Comparison of ENCODE assay signal across 8 cellular contexts in genomic region chr2:20186078-20186854, GRCh38. TPM values are rescaled to one million over a fixed set of nuclear protein-coding genes. Genes with fewer than 3 reads are reported as not detected.
A peak's percentile ranks its signal among the peaks of the same experiment; 100 is the strongest.
DNase-seq lines count a peak whose midpoint lies in the region; ATAC-seq, FAIRE-seq and TF ChIP-seq lines count a peak whose summit lies in the region.

No MANE protein-coding gene starts in this region.

- H3K27ac Mint-ChIP-seq in nephron: peak overlapping the region; percentile 55 to 90 (median 84)
- no peak overlapping the region for H3K27ac Mint-ChIP-seq in activated T-cell treated with anti-CD3 and anti-CD28 coated beads, Interleukin-2, amount 50 U/mL, for 72 hours

- H3K27me3 ChIP-seq in bronchial epithelial cell (ENCODE audit: control insufficient read depth, insufficient read depth, low read length): no peaks in the 10 kb centered on the region

- DNase-seq in Caki2 (ENCODE audit: low read depth) (peak; percentile 94), M059J (ENCODE audit: low read depth) (peak; percentile 90), bronchial epithelial cell (ENCODE audit: low read depth) (peak; percentile 73), dermis blood vessel endothelial cell (no peak)
- DNase-seq in activated naive CD4-positive, alpha-beta T cell (lab: John Stamatoyannopoulos, UW): no peak
- no peak for DNase-seq in activated T-cell treated with anti-CD3 and anti-CD28 coated beads, Interleukin-2, amount 50 U/mL, for 72 hours

- H3K4me3 ChIP-seq in bronchial epithelial cell (ENCODE audit: low read depth, low read length): no peak overlapping the region

- peaks cover 34% of the 10 kb centered on the region for H3K4me1 Mint-ChIP-seq in nephron
- no peaks in the 10 kb centered on the region for H3K4me1 Mint-ChIP-seq in activated T-cell treated with anti-CD3 and anti-CD28 coated beads, Interleukin-2, amount 50 U/mL, for 72 hours (ENCODE audit: low read depth)

- ATAC-seq in HG03139 (IDR thresholded peaks at IDR 0.05; ENCODE audit: unreplicated experiment): no peak
- no peak for ATAC-seq in activated T-cell treated with anti-CD3 and anti-CD28 coated beads, Interleukin-2, amount 50 U/mL, for 72 hours (replicated peaks in 1 of 2)

- TF ChIP-seq CTCF in bronchial epithelial cell (IDR thresholded peaks at IDR 0.05; ENCODE audit: insufficient read depth, low read length, severe bottlenecking): no peak
- no peak for TF ChIP-seq CTCF in nephron (IDR thresholded peaks at IDR 0.05; ENCODE audit: unreplicated experiment in 3 of 3)

- no peaks in the 10 kb centered on the region for H3K36me3 ChIP-seq in bronchial epithelial cell (ENCODE audit: control insufficient read depth, insufficient read depth, low read length)

- no peaks in the 10 kb centered on the region for H3K9me3 Mint-ChIP-seq in nephron
- H3K9me3 Mint-ChIP-seq in activated T-cell treated with anti-CD3 and anti-CD28 coated beads, Interleukin-2, amount 50 U/mL, for 72 hours: no peaks in the 10 kb centered on the region

- H3K27me3 Mint-ChIP-seq in nephron (ENCODE audit: low read depth): peaks cover 13% of the 10 kb centered on the region
- no peaks in the 10 kb centered on the region for H3K27me3 Mint-ChIP-seq in activated T-cell treated with anti-CD3 and anti-CD28 coated beads, Interleukin-2, amount 50 U/mL, for 72 hours (ENCODE audit: low read depth)

- no peak for FAIRE-seq in bronchial epithelial cell (lab: Jason Lieb, UNC)

- H3K4me3 Mint-ChIP-seq in nephron: no peak overlapping the region
- no peak overlapping the region for H3K4me3 Mint-ChIP-seq in activated T-cell treated with anti-CD3 and anti-CD28 coated beads, Interleukin-2, amount 50 U/mL, for 72 hours

- in situ Hi-C loops in Caki2 (cut with HindIII; ENCODE audit: low pct_unique_long_range_greater_than_20kb, low sequenced_read_pairs): no loop called here

- H3K36me3 Mint-ChIP-seq in nephron (ENCODE audit: low read depth): no peaks in the 10 kb centered on the region
- H3K36me3 Mint-ChIP-seq in activated T-cell treated with anti-CD3 and anti-CD28 coated beads, Interleukin-2, amount 50 U/mL, for 72 hours (ENCODE audit: insufficient read depth in 2 of 2): no peaks in the 10 kb centered on the region

RNA-seq across cellular contexts. Expression of gene SDC1, which starts 38.7 kb away (rescaled TPM):
- total RNA-seq in Caki2 (2014; rRNA removed; shearing (Covaris generic); ENCODE audit: low replicate concordance): 187 and 188 TPM in 2 replicates
- total RNA-seq in M059J (2014; rRNA removed; shearing (Covaris generic)): 83.3 and 127 TPM in 2 replicates
- 1,084 and 1,308 TPM in 2 replicates for total RNA-seq in bronchial epithelial cell
- total RNA-seq in dermis blood vessel endothelial cell: 1.4 and 1.7 TPM in 2 replicates
- total RNA-seq in activated T-cell treated with anti-CD3 and anti-CD28 coated beads, Interleukin-2, amount 50 U/mL, for 72 hours: under 1 TPM; 0.16 to 0.38 TPM

Comparison
In these comparisons a context has a peak if more than half of its experiments do, and no peak if none do; other contexts are left out.
1. DNase-seq: peak in Caki2 (single experiment), M059J (single experiment) and bronchial epithelial cell (single experiment); none in activated naive CD4-positive, alpha-beta T cell (0 of 4), dermis blood vessel endothelial cell (single experiment) and activated T-cell treated with anti-CD3 and anti-CD28 coated beads, Interleukin-2, amount 50 U/mL, for 72 hours (0 of 2).
2. RNA of gene SDC1, which starts 38.7 kb away (total RNA-seq): 1,084 to 1,308 TPM in bronchial epithelial cell, 187 to 188 TPM in Caki2 and 83.3 to 127 TPM in M059J; 1.4 to 1.7 TPM in dermis blood vessel endothelial cell and 0.16 to 0.38 TPM in activated T-cell treated with anti-CD3 and anti-CD28 coated beads, Interleukin-2, amount 50 U/mL, for 72 hours; every median in the first group is over 10 times any median in the second.